In the genomic region with DNA sequence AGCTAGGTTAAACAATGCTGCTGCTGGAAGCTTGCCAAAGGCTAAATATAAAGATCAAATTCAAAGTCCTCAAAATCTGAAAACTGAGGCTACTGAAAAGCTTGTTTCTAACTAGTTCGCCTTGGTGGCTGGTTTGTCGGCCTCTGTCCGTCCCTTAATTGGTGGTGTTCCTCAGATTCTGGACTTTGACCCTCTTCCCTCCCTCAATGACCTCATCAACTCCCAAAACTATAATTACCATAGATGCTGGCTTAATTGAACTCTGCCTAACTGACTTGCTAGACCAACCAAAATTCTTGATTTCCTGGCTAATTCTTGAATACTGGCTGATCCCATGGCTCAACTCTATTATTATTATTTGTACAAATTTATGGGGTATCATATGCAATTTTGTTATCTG, we compare ENCODE assay signal across 5 cellular contexts.
TF ChIP-seq lines count a peak whose summit lies in the region.

No MANE protein-coding gene starts in this region.

TF ChIP-seq in A549, 52 proteins besides CTCF, POLR2A, EP300 and RAD21:
- no peak for TF ChIP-seq CEBPB (IDR thresholded peaks at IDR 0.05)
- TF ChIP-seq CHD4 (IDR thresholded peaks at IDR 0.05; ENCODE audit: borderline replicate concordance): no peak

TF ChIP-seq in HEK293, 187 proteins besides CTCF, POLR2A, EP300 and RAD21 (continues in another document):
- TF ChIP-seq, protein P1, sequence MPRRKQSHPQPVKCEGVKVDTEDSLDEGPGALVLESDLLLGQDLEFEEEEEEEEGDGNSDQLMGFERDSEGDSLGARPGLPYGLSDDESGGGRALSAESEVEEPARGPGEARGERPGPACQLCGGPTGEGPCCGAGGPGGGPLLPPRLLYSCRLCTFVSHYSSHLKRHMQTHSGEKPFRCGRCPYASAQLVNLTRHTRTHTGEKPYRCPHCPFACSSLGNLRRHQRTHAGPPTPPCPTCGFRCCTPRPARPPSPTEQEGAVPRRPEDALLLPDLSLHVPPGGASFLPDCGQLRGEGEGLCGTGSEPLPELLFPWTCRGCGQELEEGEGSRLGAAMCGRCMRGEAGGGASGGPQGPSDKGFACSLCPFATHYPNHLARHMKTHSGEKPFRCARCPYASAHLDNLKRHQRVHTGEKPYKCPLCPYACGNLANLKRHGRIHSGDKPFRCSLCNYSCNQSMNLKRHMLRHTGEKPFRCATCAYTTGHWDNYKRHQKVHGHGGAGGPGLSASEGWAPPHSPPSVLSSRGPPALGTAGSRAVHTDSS (tag by site-specific recombination; IDR thresholded peaks at IDR 0.05): no peak
- TF ChIP-seq ZSCAN16 (tag by site-specific recombination; IDR thresholded peaks at IDR 0.05) (no peak), ZEB2 (tag by site-specific recombination; IDR thresholded peaks at IDR 0.05) (peak; percentile 15; the same call in 1 of the 2 replicates), BCL11A (tag by site-specific recombination; IDR thresholded peaks at IDR 0.05; ENCODE audit: low read depth) (no peak), ZNF664 (tag by site-specific recombination; IDR thresholded peaks at IDR 0.05) (no peak)
- TF ChIP-seq, protein P2, sequence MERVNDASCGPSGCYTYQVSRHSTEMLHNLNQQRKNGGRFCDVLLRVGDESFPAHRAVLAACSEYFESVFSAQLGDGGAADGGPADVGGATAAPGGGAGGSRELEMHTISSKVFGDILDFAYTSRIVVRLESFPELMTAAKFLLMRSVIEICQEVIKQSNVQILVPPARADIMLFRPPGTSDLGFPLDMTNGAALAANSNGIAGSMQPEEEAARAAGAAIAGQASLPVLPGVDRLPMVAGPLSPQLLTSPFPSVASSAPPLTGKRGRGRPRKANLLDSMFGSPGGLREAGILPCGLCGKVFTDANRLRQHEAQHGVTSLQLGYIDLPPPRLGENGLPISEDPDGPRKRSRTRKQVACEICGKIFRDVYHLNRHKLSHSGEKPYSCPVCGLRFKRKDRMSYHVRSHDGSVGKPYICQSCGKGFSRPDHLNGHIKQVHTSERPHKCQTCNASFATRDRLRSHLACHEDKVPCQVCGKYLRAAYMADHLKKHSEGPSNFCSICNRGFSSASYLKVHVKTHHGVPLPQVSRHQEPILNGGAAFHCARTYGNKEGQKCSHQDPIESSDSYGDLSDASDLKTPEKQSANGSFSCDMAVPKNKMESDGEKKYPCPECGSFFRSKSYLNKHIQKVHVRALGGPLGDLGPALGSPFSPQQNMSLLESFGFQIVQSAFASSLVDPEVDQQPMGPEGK (tag by site-specific recombination; IDR thresholded peaks at IDR 0.05): no peak
- TF ChIP-seq, protein P3, sequence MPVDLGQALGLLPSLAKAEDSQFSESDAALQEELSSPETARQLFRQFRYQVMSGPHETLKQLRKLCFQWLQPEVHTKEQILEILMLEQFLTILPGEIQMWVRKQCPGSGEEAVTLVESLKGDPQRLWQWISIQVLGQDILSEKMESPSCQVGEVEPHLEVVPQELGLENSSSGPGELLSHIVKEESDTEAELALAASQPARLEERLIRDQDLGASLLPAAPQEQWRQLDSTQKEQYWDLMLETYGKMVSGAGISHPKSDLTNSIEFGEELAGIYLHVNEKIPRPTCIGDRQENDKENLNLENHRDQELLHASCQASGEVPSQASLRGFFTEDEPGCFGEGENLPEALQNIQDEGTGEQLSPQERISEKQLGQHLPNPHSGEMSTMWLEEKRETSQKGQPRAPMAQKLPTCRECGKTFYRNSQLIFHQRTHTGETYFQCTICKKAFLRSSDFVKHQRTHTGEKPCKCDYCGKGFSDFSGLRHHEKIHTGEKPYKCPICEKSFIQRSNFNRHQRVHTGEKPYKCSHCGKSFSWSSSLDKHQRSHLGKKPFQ (tag by site-specific recombination; IDR thresholded peaks at IDR 0.05): no peak

TF ChIP-seq in K562, 482 proteins besides CTCF, POLR2A, EP300 and RAD21 (continues in another document):
- TF ChIP-seq, protein P4, sequence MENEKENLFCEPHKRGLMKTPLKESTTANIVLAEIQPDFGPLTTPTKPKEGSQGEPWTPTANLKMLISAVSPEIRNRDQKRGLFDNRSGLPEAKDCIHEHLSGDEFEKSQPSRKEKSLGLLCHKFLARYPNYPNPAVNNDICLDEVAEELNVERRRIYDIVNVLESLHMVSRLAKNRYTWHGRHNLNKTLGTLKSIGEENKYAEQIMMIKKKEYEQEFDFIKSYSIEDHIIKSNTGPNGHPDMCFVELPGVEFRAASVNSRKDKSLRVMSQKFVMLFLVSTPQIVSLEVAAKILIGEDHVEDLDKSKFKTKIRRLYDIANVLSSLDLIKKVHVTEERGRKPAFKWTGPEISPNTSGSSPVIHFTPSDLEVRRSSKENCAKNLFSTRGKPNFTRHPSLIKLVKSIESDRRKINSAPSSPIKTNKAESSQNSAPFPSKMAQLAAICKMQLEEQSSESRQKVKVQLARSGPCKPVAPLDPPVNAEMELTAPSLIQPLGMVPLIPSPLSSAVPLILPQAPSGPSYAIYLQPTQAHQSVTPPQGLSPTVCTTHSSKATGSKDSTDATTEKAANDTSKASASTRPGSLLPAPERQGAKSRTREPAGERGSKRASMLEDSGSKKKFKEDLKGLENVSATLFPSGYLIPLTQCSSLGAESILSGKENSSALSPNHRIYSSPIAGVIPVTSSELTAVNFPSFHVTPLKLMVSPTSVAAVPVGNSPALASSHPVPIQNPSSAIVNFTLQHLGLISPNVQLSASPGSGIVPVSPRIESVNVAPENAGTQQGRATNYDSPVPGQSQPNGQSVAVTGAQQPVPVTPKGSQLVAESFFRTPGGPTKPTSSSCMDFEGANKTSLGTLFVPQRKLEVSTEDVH (IDR thresholded peaks at IDR 0.05; ENCODE audit: low read depth, partially characterized antibody): no peak
- TF ChIP-seq JUND (IDR thresholded peaks at IDR 0.05; ENCODE audit: borderline replicate concordance, low read depth, low read length) (no peak), JUND (tag; IDR thresholded peaks at IDR 0.05; ENCODE audit: borderline replicate concordance, low read depth, low read length) (0 out of 3 replicates have a peak, but pooled peaks have one; percentile 22), TARDBP (IDR thresholded peaks at IDR 0.05) (no peak), CHCHD3 (CRISPR knock-in tag; IDR thresholded peaks at IDR 0.05) (no peak), HDAC2 (IDR thresholded peaks at IDR 0.05) (no peak), RBM25 (IDR thresholded peaks at IDR 0.05; ENCODE audit: low read depth, low read length, severe bottlenecking) (no peak), NFIC (IDR thresholded peaks at IDR 0.05) (peak; percentile 74), POLR2H (tag; IDR thresholded peaks at IDR 0.05; ENCODE audit: low read depth) (no peak)

TF ChIP-seq in HepG2, 621 proteins besides CTCF, POLR2A, EP300 and RAD21:
- TF ChIP-seq ATF7 (IDR thresholded peaks at IDR 0.05): peak; percentile 13; the same call in 1 of the 2 replicates
- TF ChIP-seq ATF7 (CRISPR knock-in tag; IDR thresholded peaks at IDR 0.05): no peak
- TF ChIP-seq SNAPC2 (CRISPR knock-in tag; IDR thresholded peaks at IDR 0.05): no peak
- TF ChIP-seq ZNF75D (CRISPR knock-in tag; IDR thresholded peaks at IDR 0.05; ENCODE audit: borderline replicate concordance): no peak

TF ChIP-seq in HEK293T, 16 proteins besides CTCF, POLR2A, EP300 and RAD21:
- TF ChIP-seq TARDBP (IDR thresholded peaks at IDR 0.05) (no peak), FOXA1 (IDR thresholded peaks at IDR 0.05) (no peak), SP1 (IDR thresholded peaks at IDR 0.05) (no peak), LEF1 (IDR thresholded peaks at IDR 0.05; ENCODE audit: borderline replicate concordance) (no peak), BHLHE40 (IDR thresholded peaks at IDR 0.05; ENCODE audit: borderline replicate concordance) (no peak), ARNT (IDR thresholded peaks at IDR 0.05) (no peak), SUZ12 (IDR thresholded peaks at IDR 0.05) (no peak), CTBP1 (IDR thresholded peaks at IDR 0.05; ENCODE audit: borderline replicate concordance) (no peak), NFRKB (IDR thresholded peaks at IDR 0.05) (no peak), FOXK2 (IDR thresholded peaks at IDR 0.05) (no peak), ZNF384 (IDR thresholded peaks at IDR 0.05) (no peak), FOXM1 (IDR thresholded peaks at IDR 0.05; ENCODE audit: borderline replicate concordance) (no peak), HDGF (IDR thresholded peaks at IDR 0.05; ENCODE audit: borderline replicate concordance) (no peak), L3MBTL2 (conservative IDR thresholded peaks at IDR 0.05) (no peak), ELF4 (IDR thresholded peaks at IDR 0.05) (no peak)
- TF ChIP-seq, protein P5, sequence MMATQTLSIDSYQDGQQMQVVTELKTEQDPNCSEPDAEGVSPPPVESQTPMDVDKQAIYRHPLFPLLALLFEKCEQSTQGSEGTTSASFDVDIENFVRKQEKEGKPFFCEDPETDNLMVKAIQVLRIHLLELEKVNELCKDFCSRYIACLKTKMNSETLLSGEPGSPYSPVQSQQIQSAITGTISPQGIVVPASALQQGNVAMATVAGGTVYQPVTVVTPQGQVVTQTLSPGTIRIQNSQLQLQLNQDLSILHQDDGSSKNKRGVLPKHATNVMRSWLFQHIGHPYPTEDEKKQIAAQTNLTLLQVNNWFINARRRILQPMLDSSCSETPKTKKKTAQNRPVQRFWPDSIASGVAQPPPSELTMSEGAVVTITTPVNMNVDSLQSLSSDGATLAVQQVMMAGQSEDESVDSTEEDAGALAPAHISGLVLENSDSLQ (IDR thresholded peaks at IDR 0.05): no peak
